ENCODE assay signal across 22 cellular contexts in genomic region chr17:67016039-67016762, GRCh38. TPM values are rescaled to one million over a fixed set of nuclear protein-coding genes. Genes with fewer than 3 reads are reported as not detected.
"Had no signal": no experiment of that assay in that cellular context is flagged by ENCODE, and none has a peak within 500 bp of the region (broad histone marks: within the 10 kb centered on the region; RNA-seq: fewer than 3 reads in every experiment).

No MANE protein-coding gene starts in this region.

- H3K27ac ChIP-seq: foreskin keratinocyte, tibial nerve, uterus had no signal

- H3K9me3 Mint-ChIP-seq: activated naive CD8-positive, alpha-beta T cell treated with anti-CD3 and anti-CD28 coated beads, Interleukin-2, amount 50 U/mL, for 24 hours had no signal

- H3K36me3 ChIP-seq: tibial nerve, uterus had no signal

- H3K4me3 Mint-ChIP-seq: activated naive CD8-positive, alpha-beta T cell treated with anti-CD3 and anti-CD28 coated beads, Interleukin-2, amount 50 U/mL, for 24 hours; naive thymus-derived CD4-positive, alpha-beta T cell had no signal

- H3K27me3 ChIP-seq: tibial nerve, uterus had no signal

- H3K9me3 ChIP-seq: tibial nerve, uterus had no signal

- ATAC-seq: activated naive CD8-positive, alpha-beta T cell treated with anti-CD3 and anti-CD28 coated beads, Interleukin-2, amount 50 U/mL, for 24 hours; foreskin keratinocyte; left lobe of liver; naive thymus-derived CD4-positive, alpha-beta T cell had no signal

- H3K36me3 Mint-ChIP-seq: naive thymus-derived CD4-positive, alpha-beta T cell had no signal

- H3K27ac Mint-ChIP-seq: activated naive CD8-positive, alpha-beta T cell treated with anti-CD3 and anti-CD28 coated beads, Interleukin-2, amount 50 U/mL, for 24 hours; naive thymus-derived CD4-positive, alpha-beta T cell had no signal

- H3K4me3 ChIP-seq: tibial nerve, uterus had no signal

- DNase-seq: activated CD4-positive, CD25-positive, alpha-beta regulatory T cell treated with anti-CD3 and anti-CD28 coated beads, Interleukin-2, amount 50 U/mL, for 72 hours; activated naive CD4-positive, alpha-beta T cell; activated naive CD8-positive, alpha-beta T cell treated with anti-CD3 and anti-CD28 coated beads, Interleukin-2, amount 50 U/mL, for 24 hours; activated T-cell treated with anti-CD3 and anti-CD28 coated beads for 4 hours; aorta; cortex of kidney; effector CD8-positive, alpha-beta T cell; foreskin keratinocyte; glutamatergic neuron; mammary epithelial cell; naive thymus-derived CD4-positive, alpha-beta T cell; posterior cingulate gyrus; stimulated activated CD4-positive, alpha-beta T cell treated with anti-CD3 and anti-CD28 coated beads, Interleukin-15, amount 100 ng/mL, for 24 hours; stimulated activated CD4-positive, alpha-beta T cell treated with anti-CD3 and anti-CD28 coated beads, Interleukin-4, amount 100 ng/mL, for 24 hours; stimulated activated naive CD4-positive, alpha-beta T cell; uterus had no signal

- H3K4me1 Mint-ChIP-seq: activated naive CD8-positive, alpha-beta T cell treated with anti-CD3 and anti-CD28 coated beads, Interleukin-2, amount 50 U/mL, for 24 hours; naive thymus-derived CD4-positive, alpha-beta T cell had no signal

- H3K4me1 ChIP-seq: foreskin keratinocyte, uterus had no signal

RNA-seq across cellular contexts. Expression of gene CACNG1, which starts 28.2 kb away (rescaled TPM):
- total RNA-seq: activated CD8-positive, alpha-beta memory T cell treated with anti-CD3 and anti-CD28 coated beads for 36 hours; aorta; foreskin keratinocyte; left lobe of liver; mammary epithelial cell; mononuclear cell; naive thymus-derived CD4-positive, alpha-beta T cell; subcutaneous adipose tissue; tibial nerve; uterus had no signal
- polyA plus RNA-seq: foreskin keratinocyte; keratinocyte; mammary epithelial cell; naive thymus-derived CD4-positive, alpha-beta T cell had no signal

RNA-seq across cellular contexts. Expression of gene CACNG4, which starts 51.7 kb away (rescaled TPM):
- total RNA-seq: activated CD8-positive, alpha-beta memory T cell treated with anti-CD3 and anti-CD28 coated beads for 36 hours; aorta; mononuclear cell; naive thymus-derived CD4-positive, alpha-beta T cell; subcutaneous adipose tissue had no signal
- polyA plus RNA-seq: aorta; keratinocyte; naive thymus-derived CD4-positive, alpha-beta T cell had no signal
